In genomic region chr9:101081641-101082040, GRCh38 we compare ENCODE assay signal across 5 cellular contexts. TPM values are rescaled to one million over a fixed set of nuclear protein-coding genes. Genes with fewer than 3 reads are reported as not detected.
"Had no signal": no experiment of that assay in that cellular context is flagged by ENCODE, and none has a peak within 500 bp of the region (broad histone marks: within the 10 kb centered on the region; RNA-seq: fewer than 3 reads in every experiment).

No MANE protein-coding gene starts in this region.

- DNase-seq: GM23248, H9, HCEC 1CT, IMR-90 had no signal

- H3K4me3 ChIP-seq: GM23248, K562 had no signal

- H3K9ac ChIP-seq: GM23248 had no signal

- ATAC-seq: K562 had no signal

- H3K27ac ChIP-seq: GM23248 had no signal

- H3K4me3 Mint-ChIP-seq: H9 had no signal

- H2AFZ ChIP-seq: GM23248 had no signal

RNA-seq across cellular contexts. Expression of gene PLPPR1, which starts 53.1 kb away (rescaled TPM):
- total RNA-seq: GM23248, IMR-90, K562 had no signal
- polyA plus RNA-seq: GM23248, IMR-90, K562 had no signal
